Comparison of ENCODE assay signal across 8 cellular contexts in genomic region chr11:20127671-20128527, GRCh38. TPM values are rescaled to one million over a fixed set of nuclear protein-coding genes. Genes with fewer than 3 reads are reported as not detected.
DNase-seq lines count a peak whose midpoint lies in the region; ATAC-seq and TF ChIP-seq lines count a peak whose summit lies in the region.

No MANE protein-coding gene starts in this region.

- no peak overlapping the region for H3K4me3 ChIP-seq in Caco-2 (ENCODE audit: low read depth, low read length)
- H3K4me3 ChIP-seq in SK-N-MC, result no peak overlapping the region
- no peak overlapping the region for H3K4me3 ChIP-seq in vagina

- BruUV-seq in Caco-2 (replicated peaks; lab: Mats Ljungman, UMichigan), result no TSS peak

- CTCF ChIA-PET in Caco-2 (lab: Charles Lee), result interaction anchor here (0.6 to 2.2 kb wide), 22 partner anchors 9 to 567 kb away, joined by 3 to 45 read pairs (median 4); no protein-coding TSS in a partner anchor

- intact Hi-C loops in Caco-2 (cut with micrococcal nuclease; ENCODE audit: unreplicated experiment), result loop anchor here (1.0 to 10.0 kb wide), 6 partner anchors 117 to 482 kb away; no protein-coding TSS in a partner anchor
- intact Hi-C loops in vagina (cut with DNase I), result loop anchor here (5.0 kb wide), 1 partner anchor 181 kb away; no protein-coding TSS in a partner anchor

- no peak overlapping the region for H3K9ac ChIP-seq in SK-N-MC (ENCODE audit: insufficient read length)

- H3K4me1 ChIP-seq in Caco-2 (no peaks in the 10 kb centered on the region), vagina (peaks cover 5% of the 10 kb centered on the region)

- H3K9me3 Mint-ChIP-seq in Caco-2 (ENCODE audit: unreplicated experiment) (no peaks in the 10 kb centered on the region), progenitor cell of endocrine pancreas (ENCODE audit: low read depth) (no peaks in the 10 kb centered on the region)

- H3K36me3 ChIP-seq in Caco-2 (ENCODE audit: control insufficient read depth, insufficient read depth, low read length), result no peaks in the 10 kb centered on the region
- H3K36me3 ChIP-seq in SK-N-MC (ENCODE audit: insufficient read depth, low read length), result no peaks in the 10 kb centered on the region
- H3K36me3 ChIP-seq in vagina, result no peaks in the 10 kb centered on the region

- H3K4me3 Mint-ChIP-seq in Caco-2 (ENCODE audit: unreplicated experiment) (no peak overlapping the region), progenitor cell of endocrine pancreas (ENCODE audit: low read depth) (no peak overlapping the region)

- no peaks in the 10 kb centered on the region for H3K27me3 ChIP-seq in Caco-2 (replicated peaks; ENCODE audit: control insufficient read depth, insufficient read depth, low read length)
- H3K27me3 ChIP-seq in vagina, result no peaks in the 10 kb centered on the region

- H3K27me3 Mint-ChIP-seq in Caco-2 (ENCODE audit: insufficient read depth, unreplicated experiment) (peaks cover 2% of the 10 kb centered on the region), progenitor cell of endocrine pancreas (peaks cover 33% of the 10 kb centered on the region)

- H3K36me3 Mint-ChIP-seq in Caco-2 (ENCODE audit: insufficient read depth, unreplicated experiment) (no peaks in the 10 kb centered on the region), progenitor cell of endocrine pancreas (ENCODE audit: insufficient read depth) (no peaks in the 10 kb centered on the region)

- no peaks in the 10 kb centered on the region for H3K9me3 ChIP-seq in Caco-2
- no peaks in the 10 kb centered on the region for H3K9me3 ChIP-seq in SK-N-MC (ENCODE audit: low read depth, low read length)
- H3K9me3 ChIP-seq in vagina, result no peaks in the 10 kb centered on the region

- DNase-seq in Caco-2, result peak; percentile 82 to 87
- DNase-seq in M059J (ENCODE audit: low read depth), result peak; percentile 64
- peak; percentile 5 for DNase-seq in SK-N-MC (ENCODE audit: low read depth, low spot score)
- DNase-seq in activated naive CD4-positive, alpha-beta T cell treated with Interleukin-2 at 50 U/mL for 16 hours, result peak; percentile 78
- peak; percentile 65 for DNase-seq in glomerular visceral epithelial cell (ENCODE audit: extremely low spot score)
- DNase-seq in progenitor cell of endocrine pancreas (ENCODE audit: low spot score, unreplicated experiment), result peak; percentile 83
- no peak for DNase-seq in vagina (ENCODE audit: extremely low spot score in 2 of 2)

- H3K4me1 Mint-ChIP-seq in Caco-2 (ENCODE audit: low read depth, unreplicated experiment) (peaks cover 8% of the 10 kb centered on the region), progenitor cell of endocrine pancreas (ENCODE audit: low read depth) (no peaks in the 10 kb centered on the region)

- no peak overlapping the region for H3K27ac ChIP-seq in SK-N-MC
- H3K27ac ChIP-seq in vagina, result no peak overlapping the region

- no peak for TF ChIP-seq POLR2A in vagina (IDR thresholded peaks at IDR 0.05)

- H3K27ac Mint-ChIP-seq in Caco-2 (ENCODE audit: unreplicated experiment) (no peak overlapping the region), progenitor cell of endocrine pancreas (no peak overlapping the region)

- TF ChIP-seq CTCF in Caco-2 (IDR thresholded peaks at IDR 0.05; ENCODE audit: insufficient read depth in 1 of 2, low read depth in 1 of 2, low read length in 1 of 2, severe bottlenecking in 1 of 2, unreplicated experiment in 1 of 2) (peak; percentile 82 to 89), progenitor cell of endocrine pancreas (IDR thresholded peaks at IDR 0.05; ENCODE audit: unreplicated experiment) (peak; percentile 88), vagina (IDR thresholded peaks at IDR 0.05) (peak; percentile 62 to 80 (median 68))

- peak; percentile 68 for ATAC-seq in GM21528 (IDR thresholded peaks at IDR 0.05; ENCODE audit: low FRiP score, unreplicated experiment)

- POLR2A ChIA-PET in Caco-2 (lab: Charles Lee), result no interaction called here

RNA-seq across cellular contexts. Expression of gene DBX1, which starts 32.4 kb away (rescaled TPM):
- total RNA-seq in Caco-2 (2022) (not detected in 2 replicates), progenitor cell of endocrine pancreas (not detected in 2 replicates), vagina (not detected)
- not detected in 2 replicates for total RNA-seq in M059J (2014; rRNA removed; shearing (Covaris generic))

Comparison
In these comparisons a context has a peak if more than half of its experiments do, and no peak if none do; other contexts are left out.
1. DNase-seq: peak in Caco-2 (2 of 2), M059J (single experiment), SK-N-MC (single experiment), activated naive CD4-positive, alpha-beta T cell treated with Interleukin-2 at 50 U/mL for 16 hours (single experiment), glomerular visceral epithelial cell (single experiment) and progenitor cell of endocrine pancreas (single experiment); none in vagina (0 of 2).
2. Peak in every context shown above with its lines, with median percentiles within 50 percentile points of each other: CTCF ChIP-seq.